In the genomic region with DNA sequence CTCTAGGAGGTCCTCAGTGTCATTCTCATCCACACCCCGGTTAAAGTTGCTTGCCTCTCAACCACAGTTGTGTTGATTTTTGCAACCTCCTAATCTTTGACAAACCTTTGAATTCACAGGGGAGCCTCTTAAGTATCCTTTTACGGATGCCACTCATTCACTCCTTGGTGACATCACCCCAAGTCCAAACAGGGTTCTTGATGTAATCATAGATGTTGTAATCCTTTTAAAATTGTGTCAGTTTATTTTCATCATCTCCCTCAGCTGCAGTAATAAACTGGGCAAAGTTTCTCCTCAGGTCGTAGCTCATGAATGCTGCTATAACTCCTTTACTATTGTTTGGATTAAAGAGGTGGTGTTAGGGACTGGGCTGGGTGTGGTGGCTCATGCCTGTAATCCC, we compare ENCODE assay signal across 20 cellular contexts.
"Had no signal": no experiment of that assay in that cellular context is flagged by ENCODE, and none has a peak within 500 bp of the region (broad histone marks: within the 10 kb centered on the region; RNA-seq: fewer than 3 reads in every experiment).

No MANE protein-coding gene starts in this region.

- H3K4me1 Mint-ChIP-seq: activated CD4-positive, alpha-beta T cell treated with anti-CD3 and anti-CD28 coated beads, Interleukin-2, amount 10 ng/mL, durations not matched to agents 7 days and 5 days; mesothelial cell of epicardium; nephron; stimulated activated naive B cell treated with anti-CD40 and anti-IgM and Interleukin-4, amounts not matched to agents 10 μg/mL and 1 μg/mL and 100 μg/mL, for 72 hours had no signal

- H3K27me3 Mint-ChIP-seq: activated CD4-positive, alpha-beta T cell treated with anti-CD3 and anti-CD28 coated beads, Interleukin-2, amount 10 ng/mL, durations not matched to agents 7 days and 5 days; stimulated activated naive B cell treated with anti-CD40 and anti-IgM and Interleukin-4, amounts not matched to agents 10 μg/mL and 1 μg/mL and 100 μg/mL, for 72 hours had no signal

- H3K9me3 Mint-ChIP-seq: activated naive CD4-positive, alpha-beta T cell treated with anti-CD3 and anti-CD28 coated beads for 36 hours; mesothelial cell of epicardium; nephron; stimulated activated naive B cell treated with anti-CD40 and anti-IgM and Interleukin-4, amounts not matched to agents 10 μg/mL and 1 μg/mL and 100 μg/mL, for 72 hours had no signal

- H3K36me3 Mint-ChIP-seq: mesothelial cell of epicardium; stimulated activated naive B cell treated with anti-CD40 and anti-IgM and Interleukin-4, amounts not matched to agents 10 μg/mL and 1 μg/mL and 100 μg/mL, for 72 hours had no signal

- H3K36me3 ChIP-seq: brain microvascular endothelial cell, spleen, thoracic aorta, upper lobe of left lung had no signal

- H3K4me3 ChIP-seq: lung, spleen, thoracic aorta, upper lobe of left lung had no signal

- ATAC-seq: activated CD4-positive, CD25-positive, alpha-beta regulatory T cell treated with anti-CD3 and anti-CD28 coated beads, Interleukin-2, amount 50 U/mL, for 24 hours; activated CD8-positive, alpha-beta T cell treated with anti-CD3 and anti-CD28 coated beads, Interleukin-2, amount 10 ng/mL, durations not matched to agents 7 days and 5 days; activated T-cell treated with anti-CD3 and anti-CD28 coated beads, Interleukin-2, amount 50 U/mL, for 4 hours; esophagus mucosa; sciatic nerve; stimulated activated naive B cell treated with anti-CD40 and anti-IgM and Interleukin-4, amounts not matched to agents 10 μg/mL and 1 μg/mL and 100 μg/mL, for 72 hours had no signal

- H3K27me3 ChIP-seq: brain microvascular endothelial cell, spleen, upper lobe of left lung had no signal

- H3K9me3 ChIP-seq: spleen, thoracic aorta, upper lobe of left lung had no signal

- DNase-seq: activated CD4-positive, alpha-beta T cell treated with anti-CD3 and anti-CD28 coated beads, Interleukin-2, amount 10 ng/mL, durations not matched to agents 7 days and 5 days; activated CD8-positive, alpha-beta T cell treated with anti-CD3 and anti-CD28 coated beads, Interleukin-2, amount 10 ng/mL, durations not matched to agents 7 days and 5 days; activated naive CD4-positive, alpha-beta T cell treated with anti-CD3 and anti-CD28 coated beads for 36 hours; activated T-cell treated with anti-CD3 and anti-CD28 coated beads, Interleukin-2, amount 50 U/mL, for 4 hours; aorta; brain microvascular endothelial cell; effector CD4-positive, alpha-beta T cell; islet precursor cell; spleen; stimulated activated CD4-positive, alpha-beta T cell treated with anti-CD3 and anti-CD28 coated beads, Interleukin-4, amount 100 ng/mL, for 4 hours; stimulated activated naive B cell treated with anti-CD40 and anti-IgM and Interleukin-4, amounts not matched to agents 10 μg/mL and 1 μg/mL and 100 μg/mL, for 72 hours; T1000; upper lobe of left lung had no signal

- H3K27ac Mint-ChIP-seq: activated CD4-positive, alpha-beta T cell treated with anti-CD3 and anti-CD28 coated beads, Interleukin-2, amount 10 ng/mL, durations not matched to agents 7 days and 5 days; activated CD8-positive, alpha-beta T cell treated with anti-CD3 and anti-CD28 coated beads, Interleukin-2, amount 10 ng/mL, durations not matched to agents 7 days and 5 days; activated naive CD4-positive, alpha-beta T cell treated with anti-CD3 and anti-CD28 coated beads for 36 hours; mesothelial cell of epicardium; nephron; stimulated activated naive B cell treated with anti-CD40 and anti-IgM and Interleukin-4, amounts not matched to agents 10 μg/mL and 1 μg/mL and 100 μg/mL, for 72 hours had no signal

- H3K27ac ChIP-seq: brain microvascular endothelial cell, spleen, thoracic aorta, upper lobe of left lung had no signal

- H3K4me1 ChIP-seq: spleen, upper lobe of left lung had no signal

- H3K4me3 Mint-ChIP-seq: activated CD4-positive, alpha-beta T cell treated with anti-CD3 and anti-CD28 coated beads, Interleukin-2, amount 10 ng/mL, durations not matched to agents 7 days and 5 days; activated CD8-positive, alpha-beta T cell treated with anti-CD3 and anti-CD28 coated beads, Interleukin-2, amount 10 ng/mL, durations not matched to agents 7 days and 5 days; activated naive CD4-positive, alpha-beta T cell treated with anti-CD3 and anti-CD28 coated beads for 36 hours; activated T-cell treated with anti-CD3 and anti-CD28 coated beads, Interleukin-2, amount 50 U/mL, for 4 hours; mesothelial cell of epicardium; nephron; stimulated activated naive B cell treated with anti-CD40 and anti-IgM and Interleukin-4, amounts not matched to agents 10 μg/mL and 1 μg/mL and 100 μg/mL, for 72 hours had no signal
